10 cellular contexts compared by ENCODE assay signal in genomic region chr1:28173151-28173979, GRCh38. TPM values are rescaled to one million over a fixed set of nuclear protein-coding genes. Genes with fewer than 3 reads are reported as not detected.
DNase-seq lines count a peak whose midpoint lies in the region; ATAC-seq and FAIRE-seq lines count a peak whose summit lies in the region.
"Had no signal": no experiment of that assay in that cellular context is flagged by ENCODE, and none has a peak within 500 bp of the region (broad histone marks: within the 10 kb centered on the region; RNA-seq: fewer than 3 reads in every experiment).

No MANE protein-coding gene starts in this region.

- H4K91ac ChIP-seq in neuronal stem cell (ENCODE audit: low read depth, low read length, poor library complexity), result no peak overlapping the region

- H3K27me3 ChIP-seq in neuronal stem cell (ENCODE audit: control insufficient read depth in 3 of 3, insufficient read depth in 3 of 3, low read depth in 1 of 3, low read length in 3 of 3), result peaks cover 0 to 2% (median 0%) of the 10 kb centered on the region in 3 experiments

- DNase-seq in GM04503 (ENCODE audit: low read depth) (peak; percentile 23), NCI-H82 treated with DMSO at 0.1 percent for 48 hours (lab: John Stamatoyannopoulos, UW; ENCODE audit: unreplicated experiment) (peak; percentile 40), epithelial cell of prostate (ENCODE audit: low read depth, low spot score) (no peak), neuronal stem cell (ENCODE audit: low spot score) (no peak), RCC 7860 (ENCODE audit: low spot score) (no peak)

- no peak overlapping the region for H3K9ac ChIP-seq in neuronal stem cell (ENCODE audit: low read depth, low read length, poor library complexity)

- no peaks in the 10 kb centered on the region for H3K79me1 ChIP-seq in neuronal stem cell (ENCODE audit: low read depth, low read length)

- no CpG with 5 or more reads among the region's 11 CpGs for WGBS in neuronal stem cell (ENCODE audit: extremely low coverage in 2 of 2, insufficient read length in 2 of 2, insufficient replicate concordance in 1 of 2), 2 donors

- H2AK5ac ChIP-seq in neuronal stem cell (ENCODE audit: low read depth, low read length), result peak overlapping the region; percentile 7

- no peaks in the 10 kb centered on the region for H3K9me3 ChIP-seq in neuronal stem cell (replicated peaks in 1 of 2; ENCODE audit: control insufficient read depth in 2 of 2, insufficient read depth in 1 of 2, low read depth in 1 of 2, low read length in 2 of 2)

- H3K36me3 ChIP-seq in neuronal stem cell (replicated peaks in 1 of 2; ENCODE audit: control insufficient read depth in 2 of 2, insufficient read depth in 2 of 2, low read length in 2 of 2), result no peaks in the 10 kb centered on the region

- no peak overlapping the region for H2BK120ac ChIP-seq in neuronal stem cell (ENCODE audit: low read depth, low read length)

- H3K18ac ChIP-seq in neuronal stem cell (ENCODE audit: low read length), result peak overlapping the region; percentile 65

- no peak overlapping the region for H3K4me3 ChIP-seq in neuronal stem cell (ENCODE audit: low read length in 2 of 2)

- FAIRE-seq in RCC 7860 (lab: Jason Lieb, UNC), result no peak
- FAIRE-seq: islet of Langerhans had no signal

- no peak overlapping the region for H3K4me2 ChIP-seq in neuronal stem cell (ENCODE audit: insufficient read depth, low read length, poor library complexity, severe bottlenecking)

- H3K4ac ChIP-seq in neuronal stem cell (ENCODE audit: low read length), result no peak overlapping the region

- H3K27ac ChIP-seq in epithelial cell of prostate, result peak overlapping the region; percentile 78
- H3K27ac ChIP-seq in neuronal stem cell (replicated peaks; ENCODE audit: low read length), result no peak overlapping the region

- no peak overlapping the region for H2BK5ac ChIP-seq in neuronal stem cell (ENCODE audit: low read length)

- peaks cover 8 to 11% of the 10 kb centered on the region in 2 donors for H3K4me1 ChIP-seq in neuronal stem cell (ENCODE audit: control insufficient read depth in 2 of 2, insufficient read depth in 1 of 2, low read depth in 1 of 2, low read length in 2 of 2)

- H3K23ac ChIP-seq in neuronal stem cell (ENCODE audit: low read depth, low read length, poor library complexity), result peak overlapping the region; percentile 49

- peak overlapping the region; percentile 97 for H2BK15ac ChIP-seq in neuronal stem cell (ENCODE audit: low read length)

- H3K14ac ChIP-seq in neuronal stem cell (ENCODE audit: low read length), result peak overlapping the region; percentile 95

- no peak overlapping the region for H4K8ac ChIP-seq in neuronal stem cell (ENCODE audit: low read depth, low read length)

- H2AFZ ChIP-seq in neuronal stem cell (ENCODE audit: low read length), result peak overlapping the region; percentile 44

- H2BK12ac ChIP-seq in neuronal stem cell (ENCODE audit: low read length), result no peak overlapping the region

- no peak for ATAC-seq in HG03439 (IDR thresholded peaks at IDR 0.05; ENCODE audit: unreplicated experiment)
- no peak for ATAC-seq in GM19463 (IDR thresholded peaks at IDR 0.05; ENCODE audit: unreplicated experiment)
- no peak for ATAC-seq in HG02840 (IDR thresholded peaks at IDR 0.05; ENCODE audit: low FRiP score, unreplicated experiment)
- ATAC-seq: HCT116 had no signal

RNA-seq across cellular contexts. Expression of gene PTAFR, which starts 3.1 kb away (rescaled TPM):
- polyA plus RNA-seq in neuronal stem cell (2013, experiment 1 of 2), result 0.04 TPM
- polyA plus RNA-seq in neuronal stem cell (2013, experiment 2 of 2), result 0.03 TPM

RNA-seq across cellular contexts. Expression of gene DNAJC8, which starts 59.5 kb away (rescaled TPM):
- 158 TPM for polyA plus RNA-seq in neuronal stem cell (2013, experiment 1 of 2)
- 155 TPM for polyA plus RNA-seq in neuronal stem cell (2013, experiment 2 of 2)

Comparison
In these comparisons a context has a peak if more than half of its experiments do, and no peak if none do; other contexts are left out.
1. DNase-seq: peak in GM04503 (single experiment) and NCI-H82 treated with DMSO at 0.1 percent for 48 hours (single experiment); none in epithelial cell of prostate (single experiment), neuronal stem cell (single experiment) and RCC 7860 (single experiment).